8 cellular contexts compared by ENCODE assay signal in genomic region chr12:22709292-22709691, GRCh38.
DNase-seq lines count a peak whose midpoint lies in the region; ATAC-seq and TF ChIP-seq lines count a peak whose summit lies in the region.

No MANE protein-coding gene starts in this region.

- H3K27me3 ChIP-seq in cardiac muscle cell (no peaks in the 10 kb centered on the region), right atrium auricular region (no peaks in the 10 kb centered on the region), vagina (no peaks in the 10 kb centered on the region)

- TF ChIP-seq CTCF in cardiac muscle cell (IDR thresholded peaks at IDR 0.05; ENCODE audit: low read depth, low read length) (peak; percentile 35), right atrium auricular region (IDR thresholded peaks at IDR 0.05) (peak in 1 of 2 donors; percentile 60), vagina (IDR thresholded peaks at IDR 0.05) (peak in 2 of 3 experiments; percentile 27 to 45)

- no peak overlapping the region for H3K4me3 ChIP-seq in cardiac muscle cell
- no peak overlapping the region for H3K4me3 ChIP-seq in right atrium auricular region
- H3K4me3 ChIP-seq in vagina: no peak overlapping the region

- no peak for TF ChIP-seq POLR2A in vagina (IDR thresholded peaks at IDR 0.05)

- H3K4me1 ChIP-seq in cardiac muscle cell (ENCODE audit: low read depth) (peaks cover 17% of the 10 kb centered on the region), right atrium auricular region (no peaks in the 10 kb centered on the region), vagina (no peaks in the 10 kb centered on the region)

- ATAC-seq in HG03378 (IDR thresholded peaks at IDR 0.05; ENCODE audit: unreplicated experiment) (peak; percentile 65), HG03196 (IDR thresholded peaks at IDR 0.05; ENCODE audit: unreplicated experiment) (no peak), HG02642 (IDR thresholded peaks at IDR 0.05; ENCODE audit: poor library complexity, unreplicated experiment) (no peak)

- no peak overlapping the region for H3K27ac ChIP-seq in cardiac muscle cell
- H3K27ac ChIP-seq in right atrium auricular region: no peak overlapping the region
- no peak overlapping the region for H3K27ac ChIP-seq in vagina

- H3K9me3 ChIP-seq in cardiac muscle cell (ENCODE audit: low read depth): no peaks in the 10 kb centered on the region
- no peaks in the 10 kb centered on the region for H3K9me3 ChIP-seq in right atrium auricular region
- no peaks in the 10 kb centered on the region for H3K9me3 ChIP-seq in vagina

- intact Hi-C loops in vagina (cut with DNase I): no loop called here

- H3K36me3 ChIP-seq in cardiac muscle cell: no peaks in the 10 kb centered on the region
- H3K36me3 ChIP-seq in right atrium auricular region: no peaks in the 10 kb centered on the region
- no peaks in the 10 kb centered on the region for H3K36me3 ChIP-seq in vagina

- DNase-seq in cardiac muscle cell (ENCODE audit: low read depth in 1 of 2, low spot score in 1 of 2) (peak; percentile 32 to 52), right atrium auricular region (ENCODE audit: low spot score) (no peak), NOMO-1 treated with DMSO at 0.1 percent for 48 hours (lab: John Stamatoyannopoulos, UW; ENCODE audit: unreplicated experiment) (peak; percentile 54), germinal center (ENCODE audit: low spot score) (peak; percentile 37), vagina (ENCODE audit: extremely low spot score in 2 of 2) (no peak)

Comparison
In these comparisons a context has a peak if more than half of its experiments do, and no peak if none do; other contexts are left out.
1. DNase-seq: peak in cardiac muscle cell (2 of 2), NOMO-1 treated with DMSO at 0.1 percent for 48 hours (single experiment) and germinal center (single experiment); none in right atrium auricular region (single experiment) and vagina (0 of 2).